8 cellular contexts compared by ENCODE assay signal in genomic region chr16:68756250-68757051, GRCh38. TPM values are rescaled to one million over a fixed set of nuclear protein-coding genes. Genes with fewer than 3 reads are reported as not detected.
A peak's percentile ranks its signal among the peaks of the same experiment; 100 is the strongest.
DNase-seq lines count a peak whose midpoint lies in the region; ATAC-seq and TF ChIP-seq lines count a peak whose summit lies in the region.

No MANE protein-coding gene starts in this region.

- WGBS in SK-N-SH (ENCODE audit: low lambda C conversion rate) = 54% methylated on average over 13 of the region's 13 CpGs

- H3K4me3 Mint-ChIP-seq in mesothelial cell of epicardium = no peak overlapping the region

- H3K9me3 Mint-ChIP-seq in mesothelial cell of epicardium = no peaks in the 10 kb centered on the region

- POLR2A ChIA-PET in SK-N-SH (lab: Yijun Ruan, JAX) = no interaction called here

- H3K9ac ChIP-seq in Karpas-422 (ENCODE audit: low read length) (no peak overlapping the region), SK-N-SH (no peak overlapping the region)

- no peaks in the 10 kb centered on the region for H3K27me3 Mint-ChIP-seq in mesothelial cell of epicardium (ENCODE audit: low read depth)

- no peaks in the 10 kb centered on the region for H3F3A ChIP-seq in SK-N-SH (replicated peaks; ENCODE audit: insufficient read depth)

- H3K4me1 ChIP-seq in Karpas-422 (ENCODE audit: low read length) (peaks cover 4% of the 10 kb centered on the region), SK-N-SH (ENCODE audit: control insufficient read depth in 1 of 2, insufficient read depth in 2 of 2, low read depth in 1 of 2, low read length in 1 of 2) (no peaks in the 10 kb centered on the region)

- H3K79me2 ChIP-seq in Karpas-422 (ENCODE audit: low read length) (no peaks in the 10 kb centered on the region), SK-N-SH (ENCODE audit: insufficient read depth) (no peaks in the 10 kb centered on the region)

- no peak for TF ChIP-seq CTCF in GM12864 (IDR thresholded peaks at IDR 0.05; ENCODE audit: low read depth, low read length, missing control alignments)
- TF ChIP-seq CTCF in mesothelial cell of epicardium (IDR thresholded peaks at IDR 0.05; ENCODE audit: unreplicated experiment) = no peak
- no peak for TF ChIP-seq CTCF in SK-N-SH (IDR thresholded peaks at IDR 0.05)

- H3K4me1 Mint-ChIP-seq in mesothelial cell of epicardium = peaks cover 23% of the 10 kb centered on the region

- no peak overlapping the region for H3K27ac ChIP-seq in Karpas-422 (ENCODE audit: low read length)
- H3K27ac ChIP-seq in SK-N-SH (ENCODE audit: low read depth in 2 of 2, low read length in 1 of 2) = no peak overlapping the region

- no peaks in the 10 kb centered on the region for H3K27me3 ChIP-seq in Karpas-422 (ENCODE audit: low read length)
- no peaks in the 10 kb centered on the region for H3K27me3 ChIP-seq in SK-N-SH (ENCODE audit: insufficient read depth)

- H3K9me3 ChIP-seq in Karpas-422 (ENCODE audit: low read length) (no peaks in the 10 kb centered on the region), SK-N-SH (no peaks in the 10 kb centered on the region)

- peaks cover 8% of the 10 kb centered on the region for H3K36me3 Mint-ChIP-seq in mesothelial cell of epicardium

- no peak overlapping the region for H2AFZ ChIP-seq in Karpas-422 (ENCODE audit: low read length)
- no peak overlapping the region for H2AFZ ChIP-seq in SK-N-SH (ENCODE audit: low read depth)

- no peak for TF ChIP-seq EP300 in SK-N-SH (IDR thresholded peaks at IDR 0.05; ENCODE audit: borderline replicate concordance in 1 of 2, low read depth in 1 of 2, low read length in 1 of 2)

- CTCF ChIA-PET in SK-N-SH (lab: Yijun Ruan, JAX) = interaction anchor here (1.2 kb wide), 1 partner anchor 166 kb away, joined by 4 read pairs; no protein-coding TSS in a partner anchor

- H3K9me2 ChIP-seq in Karpas-422 (replicated peaks; ENCODE audit: insufficient read depth, low read length) (no peaks in the 10 kb centered on the region), SK-N-SH (no peaks in the 10 kb centered on the region)

- H4K20me1 ChIP-seq in Karpas-422 (ENCODE audit: insufficient read depth, low read depth, low read length) = no peaks in the 10 kb centered on the region
- H4K20me1 ChIP-seq in SK-N-SH (ENCODE audit: insufficient read depth) = no peaks in the 10 kb centered on the region

- H3K4me2 ChIP-seq in Karpas-422 (ENCODE audit: low read depth, low read length, poor library complexity, severe bottlenecking) (no peak overlapping the region), SK-N-SH (no peak overlapping the region)

- H3K36me3 ChIP-seq in Karpas-422 (ENCODE audit: insufficient read depth, low read length) (no peaks in the 10 kb centered on the region), SK-N-SH (replicated peaks in 1 of 2; ENCODE audit: control insufficient read depth in 1 of 2, insufficient read depth in 2 of 2, low read length in 1 of 2) (no peaks in the 10 kb centered on the region)

- peak; percentile 92 for DNase-seq in GM12864 (ENCODE audit: low read depth)
- peak; percentile 50 for DNase-seq in Karpas-422
- DNase-seq in activated CD8-positive, alpha-beta memory T cell treated with anti-CD3 and anti-CD28 coated beads, Interleukin-2, amount 50 U/mL, for 24 hours (ENCODE audit: extremely low read depth) = peak; percentile 35
- DNase-seq in mesothelial cell of epicardium (ENCODE audit: low spot score in 2 of 2, unreplicated experiment in 2 of 2) = no peak
- no peak for DNase-seq in D341Med (ENCODE audit: low spot score)
- DNase-seq in SK-N-SH = no peak
- DNase-seq in NOMO-1 (lab: John Stamatoyannopoulos, UW; ENCODE audit: unreplicated experiment in 2 of 2) = no peak

- H3K4me3 ChIP-seq in GM12864 (ENCODE audit: low read depth, low read length) (no peak overlapping the region; the same call in 1 of the 2 replicates), Karpas-422 (ENCODE audit: low read length) (no peak overlapping the region), SK-N-SH (ENCODE audit: low read depth in 2 of 2, low read length in 1 of 2) (no peak overlapping the region)

- TF ChIP-seq RAD21 in SK-N-SH (IDR thresholded peaks at IDR 0.05; ENCODE audit: low read length) = no peak

- peak; percentile 64 for ATAC-seq in GM21576 (IDR thresholded peaks at IDR 0.05; ENCODE audit: unreplicated experiment)

- H3K27ac Mint-ChIP-seq in mesothelial cell of epicardium = peak overlapping the region; percentile 60

TF ChIP-seq in SK-N-SH, 30 proteins besides CTCF, POLR2A, EP300 and RAD21:
- no peak for TF ChIP-seq FOXM1 (IDR thresholded peaks at IDR 0.05; ENCODE audit: low read depth)
- no peak for TF ChIP-seq JUND (IDR thresholded peaks at IDR 0.05)
- no peak for TF ChIP-seq TCF12 (IDR thresholded peaks at IDR 0.05)
- no peak for TF ChIP-seq SIN3A (IDR thresholded peaks at IDR 0.05; ENCODE audit: borderline replicate concordance, low read depth, low read length)
- TF ChIP-seq NFIC (IDR thresholded peaks at IDR 0.05; ENCODE audit: borderline replicate concordance) = no peak
- no peak for TF ChIP-seq EZH2phosphoT487 (IDR thresholded peaks at IDR 0.05; ENCODE audit: borderline replicate concordance, low read depth)
- TF ChIP-seq REST (IDR thresholded peaks at IDR 0.05; ENCODE audit: low read depth, low read length) = no peak
- no peak for TF ChIP-seq IRF3 (IDR thresholded peaks at IDR 0.05; ENCODE audit: low read depth, low read length)
- no peak for TF ChIP-seq RFX5 (IDR thresholded peaks at IDR 0.05; ENCODE audit: low read length)
- no peak for TF ChIP-seq RCOR1 (IDR thresholded peaks at IDR 0.05; ENCODE audit: low read length)
- TF ChIP-seq FOSL2 (IDR thresholded peaks at IDR 0.05; ENCODE audit: borderline replicate concordance, low read depth) = no peak
- no peak for TF ChIP-seq RXRA (IDR thresholded peaks at IDR 0.05; ENCODE audit: borderline replicate concordance, low read depth)
- no peak for TF ChIP-seq MEF2A (IDR thresholded peaks at IDR 0.05; ENCODE audit: borderline replicate concordance, low read depth)
- no peak for TF ChIP-seq USF2 (IDR thresholded peaks at IDR 0.05; ENCODE audit: borderline replicate concordance, low read depth, low read length)

RNA-seq across cellular contexts. Expression of gene CDH1, which starts 19.4 kb away (rescaled TPM):
- total RNA-seq in Karpas-422 (2014; rRNA removed; shearing (Covaris generic); ENCODE audit: low replicate concordance) = not detected in 2 replicates
- 214 to 236 TPM (median 219 TPM) in 3 replicates for total RNA-seq in mesothelial cell of epicardium
- polyA plus RNA-seq in SK-N-SH (2012; rRNA removed) = not detected in 2 replicates
- 0.01 TPM in 1 of 2 replicates, not detected in the other for polyA plus RNA-seq in SK-N-SH (2012; cell fraction: cytosol; rRNA removed)
- not detected in 2 replicates for polyA plus RNA-seq in SK-N-SH (2012; cell fraction: nucleus; rRNA removed)

Comparison
In these comparisons a context has a peak if more than half of its experiments do, and no peak if none do; other contexts are left out.
1. DNase-seq: peak in GM12864 (single experiment), Karpas-422 (single experiment) and activated CD8-positive, alpha-beta memory T cell treated with anti-CD3 and anti-CD28 coated beads, Interleukin-2, amount 50 U/mL, for 24 hours (single experiment); none in mesothelial cell of epicardium (0 of 2), D341Med (single experiment), SK-N-SH (single experiment) and NOMO-1 (0 of 2).
2. RNA of gene CDH1, which starts 19.4 kb away (total RNA-seq): 214 to 236 TPM in mesothelial cell of epicardium; not detected in Karpas-422; every median in the first group is over 100 times any median in the second.